Comparison of ENCODE assay signal across 28 cellular contexts in the genomic region with DNA sequence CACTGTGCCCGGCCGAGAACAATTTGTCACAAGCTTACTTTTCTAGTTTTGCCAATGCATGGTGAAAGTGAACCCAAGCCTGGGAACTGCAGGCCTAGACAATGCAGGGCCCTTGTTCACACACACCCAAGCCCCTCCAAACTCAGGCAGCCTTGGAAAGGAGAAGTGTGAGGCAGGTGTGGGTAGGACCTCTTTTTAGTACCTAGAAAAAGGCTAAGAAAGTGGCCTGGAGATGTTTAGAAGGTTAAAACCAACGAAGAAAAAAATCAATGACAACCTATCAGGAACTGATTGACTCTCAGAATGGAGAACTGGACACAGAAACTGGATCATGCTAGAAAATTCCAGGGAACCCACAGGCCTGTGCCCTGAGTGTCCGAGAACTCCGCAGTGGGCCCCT. TPM values are rescaled to one million over a fixed set of nuclear protein-coding genes. Genes with fewer than 3 reads are reported as not detected.
DNase-seq lines count a peak whose midpoint lies in the region; ATAC-seq and TF ChIP-seq lines count a peak whose summit lies in the region.
"Had no signal": no experiment of that assay in that cellular context is flagged by ENCODE, and none has a peak within 500 bp of the region (broad histone marks: within the 10 kb centered on the region; RNA-seq: fewer than 3 reads in every experiment).

No MANE protein-coding gene starts in this region.

- H3K9me3 ChIP-seq in stomach smooth muscle (ENCODE audit: control insufficient read depth in 2 of 2, low read length in 2 of 2): no peaks in the 10 kb centered on the region
- H3K9me3 ChIP-seq: right lobe of liver, upper lobe of right lung had no signal

- no peak for ATAC-seq in sciatic nerve
- no peak for ATAC-seq in stimulated activated naive CD8-positive, alpha-beta T cell treated with anti-CD3 and anti-CD28 coated beads, Interleukin-15, amount 100 ng/mL, for 72 hours
- no peak for ATAC-seq in GM21381 (IDR thresholded peaks at IDR 0.05; ENCODE audit: unreplicated experiment)
- ATAC-seq: effector memory CD8-positive, alpha-beta T cell; K562; left ventricle myocardium superior; right lobe of liver; Right ventricle myocardium inferior; upper lobe of right lung had no signal

- no peak overlapping the region for H3K4me3 ChIP-seq in stomach smooth muscle (ENCODE audit: low read length in 2 of 2)
- H3K4me3 ChIP-seq: coronary artery, K562, PC-9, right lobe of liver, upper lobe of right lung had no signal

- peaks cover 54% of the 10 kb centered on the region for H3K36me3 Mint-ChIP-seq in activated CD4-positive, alpha-beta T cell treated with anti-CD3 and anti-CD28 coated beads, Interleukin-2, amount 10 ng/mL, durations not matched to agents 7 days and 5 days (ENCODE audit: low read depth)

- CTCF ChIA-PET in activated CD4-positive, alpha-beta T cell treated with anti-CD3 and anti-CD28 coated beads, Interleukin-2, amount 10 ng/mL, durations not matched to agents 7 days and 5 days (lab: Charles Lee): interaction anchor here (0.8 to 1.7 kb wide), 4 partner anchors 8 to 77 kb away, joined by 4 read pairs; no protein-coding TSS in a partner anchor
- CTCF ChIA-PET in RWPE1 (lab: Yijun Ruan, JAX): interaction anchor here (0.7 to 3.8 kb wide), 2 partner anchors 117 to 185 kb away, joined by 3 to 23 read pairs; no protein-coding TSS in a partner anchor

- H3K27me3 ChIP-seq in layer of hippocampus (ENCODE audit: control insufficient read depth, insufficient read depth, low read length): no peaks in the 10 kb centered on the region
- H3K27me3 ChIP-seq in stomach smooth muscle (ENCODE audit: control insufficient read depth in 1 of 2, insufficient read depth in 2 of 2, low read length in 2 of 2): no peaks in the 10 kb centered on the region
- H3K27me3 ChIP-seq: right lobe of liver, upper lobe of right lung had no signal

- no peak for DNase-seq in activated CD4-positive, alpha-beta T cell treated with anti-CD3 and anti-CD28 coated beads, Interleukin-2, amount 10 ng/mL, durations not matched to agents 7 days and 5 days
- no peak for DNase-seq in activated CD4-positive, alpha-beta T cell treated with anti-CD3 and anti-CD28 coated beads for 1 hour
- DNase-seq in RWPE1 (ENCODE audit: low spot score) (no peak), sciatic nerve (ENCODE audit: low spot score) (no peak)
- no peak for DNase-seq in stimulated activated naive CD8-positive, alpha-beta T cell treated with anti-CD3 and anti-CD28 coated beads, Interleukin-15, amount 100 ng/mL, for 72 hours
- DNase-seq: activated CD4-positive, alpha-beta T cell treated with anti-CD3 and anti-CD28 coated beads for 4 hours; activated effector memory CD4-positive, alpha-beta T cell treated with anti-CD3 and anti-CD28 coated beads, Interleukin-2, amount 50 U/mL, for 16 hours; activated naive CD8-positive, alpha-beta T cell treated with anti-CD3 and anti-CD28 coated beads, Interleukin-2, amount 10 ng/mL, durations not matched to agents 7 days and 5 days; effector memory CD8-positive, alpha-beta T cell; islet precursor cell; left ventricle myocardium superior; NCI-H1092 treated with DMSO at 0.1 percent for 48 hours; NCI-H187 treated with DMSO at 0.1 percent for 48 hours; NCI-H2171; NCI-H510A; PC-9; right lobe of liver; stimulated activated CD4-positive, alpha-beta T cell treated with anti-CD3 and anti-CD28 coated beads, Interleukin-4, amount 100 ng/mL, for 1 hour; substantia nigra; upper lobe of right lung had no signal

- no peaks in the 10 kb centered on the region for H3K9me3 Mint-ChIP-seq in activated CD4-positive, alpha-beta T cell treated with anti-CD3 and anti-CD28 coated beads, Interleukin-2, amount 10 ng/mL, durations not matched to agents 7 days and 5 days
- H3K9me3 Mint-ChIP-seq in stimulated activated naive CD8-positive, alpha-beta T cell treated with anti-CD3 and anti-CD28 coated beads, Interleukin-15, amount 100 ng/mL, for 72 hours: no peaks in the 10 kb centered on the region
- H3K9me3 Mint-ChIP-seq: activated naive CD8-positive, alpha-beta T cell treated with anti-CD3 and anti-CD28 coated beads, Interleukin-2, amount 10 ng/mL, durations not matched to agents 7 days and 5 days; effector memory CD8-positive, alpha-beta T cell had no signal

- no peak overlapping the region for H3K4me3 Mint-ChIP-seq in activated CD4-positive, alpha-beta T cell treated with anti-CD3 and anti-CD28 coated beads, Interleukin-2, amount 10 ng/mL, durations not matched to agents 7 days and 5 days
- no peak overlapping the region for H3K4me3 Mint-ChIP-seq in stimulated activated naive CD8-positive, alpha-beta T cell treated with anti-CD3 and anti-CD28 coated beads, Interleukin-15, amount 100 ng/mL, for 72 hours
- H3K4me3 Mint-ChIP-seq: activated naive CD8-positive, alpha-beta T cell treated with anti-CD3 and anti-CD28 coated beads, Interleukin-2, amount 10 ng/mL, durations not matched to agents 7 days and 5 days; effector memory CD8-positive, alpha-beta T cell had no signal

- POLR2A ChIA-PET in activated CD4-positive, alpha-beta T cell treated with anti-CD3 and anti-CD28 coated beads, Interleukin-2, amount 10 ng/mL, durations not matched to agents 7 days and 5 days (lab: Charles Lee): no interaction called here
- POLR2A ChIA-PET in RWPE1 (lab: Yijun Ruan, JAX; ENCODE audit: low non-redundant PET): no interaction called here

- peaks cover 35% of the 10 kb centered on the region for H3K4me1 ChIP-seq in stomach smooth muscle (ENCODE audit: control insufficient read depth, insufficient read depth, low read length)
- H3K4me1 ChIP-seq: right lobe of liver had no signal

- peak overlapping the region; percentile 9; the same call in 1 of the 2 replicates for H3K27ac ChIP-seq in RWPE1
- H3K27ac ChIP-seq in layer of hippocampus (ENCODE audit: low read depth, low read length): peak overlapping the region; percentile 18
- peak overlapping the region; percentile 31 for H3K27ac ChIP-seq in stomach smooth muscle (ENCODE audit: low read length)
- H3K27ac ChIP-seq: 22Rv1, coronary artery, PC-9, right lobe of liver, upper lobe of right lung had no signal

- H3K9ac ChIP-seq in stomach smooth muscle (ENCODE audit: low read length in 2 of 2): no peak overlapping the region

- intact Hi-C loops in sciatic nerve (cut with DNase I): loop anchor here (10.0 kb wide), 1 partner anchor 339 kb away; no protein-coding TSS in a partner anchor

- no peaks in the 10 kb centered on the region for H3K27me3 Mint-ChIP-seq in activated CD4-positive, alpha-beta T cell treated with anti-CD3 and anti-CD28 coated beads, Interleukin-2, amount 10 ng/mL, durations not matched to agents 7 days and 5 days
- no peaks in the 10 kb centered on the region for H3K27me3 Mint-ChIP-seq in stimulated activated naive CD8-positive, alpha-beta T cell treated with anti-CD3 and anti-CD28 coated beads, Interleukin-15, amount 100 ng/mL, for 72 hours
- H3K27me3 Mint-ChIP-seq: activated naive CD8-positive, alpha-beta T cell treated with anti-CD3 and anti-CD28 coated beads, Interleukin-2, amount 10 ng/mL, durations not matched to agents 7 days and 5 days; effector memory CD8-positive, alpha-beta T cell; progenitor cell of endocrine pancreas had no signal

- TF ChIP-seq CTCF in RWPE1 (conservative IDR thresholded peaks at IDR 0.05; ENCODE audit: low read depth): no peak

- H3K27ac Mint-ChIP-seq in activated CD4-positive, alpha-beta T cell treated with anti-CD3 and anti-CD28 coated beads, Interleukin-2, amount 10 ng/mL, durations not matched to agents 7 days and 5 days: peak overlapping the region; percentile 28
- H3K27ac Mint-ChIP-seq in stimulated activated naive CD8-positive, alpha-beta T cell treated with anti-CD3 and anti-CD28 coated beads, Interleukin-15, amount 100 ng/mL, for 72 hours: no peak overlapping the region
- H3K27ac Mint-ChIP-seq: activated naive CD8-positive, alpha-beta T cell treated with anti-CD3 and anti-CD28 coated beads, Interleukin-2, amount 10 ng/mL, durations not matched to agents 7 days and 5 days had no signal

- peaks cover 38 to 53% of the 10 kb centered on the region in 2 donors for H3K36me3 ChIP-seq in stomach smooth muscle (ENCODE audit: control insufficient read depth in 2 of 2, insufficient read depth in 2 of 2, low read length in 2 of 2)

- peaks cover 18% of the 10 kb centered on the region for H3K4me1 Mint-ChIP-seq in activated CD4-positive, alpha-beta T cell treated with anti-CD3 and anti-CD28 coated beads, Interleukin-2, amount 10 ng/mL, durations not matched to agents 7 days and 5 days
- H3K4me1 Mint-ChIP-seq in stimulated activated naive CD8-positive, alpha-beta T cell treated with anti-CD3 and anti-CD28 coated beads, Interleukin-15, amount 100 ng/mL, for 72 hours: peaks cover 20% of the 10 kb centered on the region

RNA-seq across cellular contexts. Expression of a gene that starts 18.8 kb away (rescaled TPM):
- total RNA-seq in activated CD4-positive, alpha-beta T cell treated with anti-CD3 and anti-CD28 coated beads, Interleukin-2, amount 10 ng/mL, durations not matched to agents 7 days and 5 days: 100 to 1,000 TPM; 332 to 349 TPM
- total RNA-seq in sciatic nerve: 18.5 TPM

Comparison
In these comparisons a context has a peak if more than half of its experiments do, and no peak if none do; other contexts are left out.
1. RNA of a gene that starts 18.8 kb away (total RNA-seq): 332 to 349 TPM in activated CD4-positive, alpha-beta T cell treated with anti-CD3 and anti-CD28 coated beads, Interleukin-2, amount 10 ng/mL, durations not matched to agents 7 days and 5 days; 18.5 TPM in sciatic nerve (single experiment); every median in the first group is over 10 times any median in the second.
2. Peak in every context shown above with its lines, with median percentiles within 50 percentile points of each other: H3K27ac ChIP-seq.